In the genomic region with DNA sequence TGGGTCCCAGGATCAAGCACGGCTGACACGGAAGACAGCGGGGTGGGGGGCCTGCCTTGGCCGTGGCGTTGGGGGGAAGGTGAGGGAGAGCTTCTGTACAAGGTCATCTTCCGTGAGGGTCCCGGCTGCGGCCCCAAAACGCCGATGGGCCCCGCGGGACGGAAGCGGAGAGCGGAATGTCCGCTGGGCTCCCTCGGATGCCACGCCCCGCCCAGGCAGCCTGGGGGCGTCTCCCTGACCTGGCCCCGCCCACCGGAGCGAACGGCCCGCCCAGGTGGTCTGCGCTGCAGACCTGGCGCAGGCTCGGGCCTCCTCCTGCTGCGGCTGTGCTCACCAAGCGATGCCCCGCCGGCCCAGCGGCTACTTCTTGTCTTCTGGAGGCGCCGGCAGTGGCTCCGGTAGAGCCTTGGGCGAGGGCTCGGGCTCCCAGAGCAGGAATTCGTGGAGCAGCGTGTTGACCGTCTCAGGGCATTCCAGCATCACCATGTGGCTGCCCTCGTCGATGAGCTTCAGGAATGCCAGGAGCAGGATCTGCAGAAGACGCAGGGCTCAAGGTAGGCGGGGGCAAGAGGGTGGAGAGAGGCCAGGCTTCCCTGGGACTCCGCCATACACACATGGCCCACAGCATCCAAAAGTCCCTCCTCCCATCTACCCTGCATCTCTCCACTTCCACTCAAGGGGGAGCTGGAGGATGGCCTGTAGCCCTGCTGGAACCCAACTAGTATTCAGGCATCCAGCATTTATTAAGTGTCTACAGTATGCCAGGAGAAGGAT, we compare ENCODE assay signal across 8 cellular contexts.
DNase-seq lines count a peak whose midpoint lies in the region; ATAC-seq lines count a peak whose summit lies in the region.

No MANE protein-coding gene starts in this region.

- ATAC-seq in HG02798 (IDR thresholded peaks at IDR 0.05; ENCODE audit: poor library complexity, unreplicated experiment), result peak; percentile 73

- DNase-seq in NCI-H2107 treated with DMSO at 0.1 percent for 48 hours (lab: John Stamatoyannopoulos, UW; ENCODE audit: unreplicated experiment) (peak; percentile 15), NCI-H2107 (lab: John Stamatoyannopoulos, UW) (no peak), NOMO-1 treated with dmso at 0.1 percent for 144 hours (lab: John Stamatoyannopoulos, UW; ENCODE audit: unreplicated experiment) (peak; percentile 75), epithelial cell of prostate (ENCODE audit: low read depth, low spot score) (no peak)
- peak; percentile 84 for DNase-seq in activated CD8-positive, alpha-beta memory T cell treated with anti-CD3 and anti-CD28 coated beads, Interleukin-2, amount 50 U/mL, for 4 hours
- DNase-seq in stimulated activated CD8-positive, alpha-beta memory T cell treated with anti-CD3 and anti-CD28 coated beads, Interleukin-7, amount 100 ng/mL, for 48 hours (ENCODE audit: extremely low read depth in 1 of 2, low read depth in 1 of 2), result peak; percentile 63 to 67

- H3K9ac ChIP-seq in mucosa of rectum (ENCODE audit: low read depth in 1 of 2, low read length in 2 of 2), result peak overlapping the region; percentile 56 to 59

- H3K27me3 ChIP-seq in mucosa of rectum (ENCODE audit: control insufficient read depth in 2 of 2, insufficient read depth in 2 of 2, low read length in 2 of 2), result no peaks in the 10 kb centered on the region

- H3K9me3 ChIP-seq in mucosa of rectum (ENCODE audit: control insufficient read depth in 2 of 2, low read length in 2 of 2), result no peaks in the 10 kb centered on the region

- no peaks in the 10 kb centered on the region for H3K36me3 ChIP-seq in mucosa of rectum (ENCODE audit: control insufficient read depth in 2 of 2, insufficient read depth in 2 of 2, low read length in 2 of 2)

- peaks cover 4% of the 10 kb centered on the region in 2 donors for H3K4me1 ChIP-seq in mucosa of rectum (ENCODE audit: control insufficient read depth in 2 of 2, insufficient read depth in 2 of 2, low read length in 2 of 2)

- H3K27ac ChIP-seq in epithelial cell of prostate (peak overlapping the region; percentile 41), mucosa of rectum (ENCODE audit: low read depth in 2 of 2, low read length in 2 of 2) (peak overlapping the region; percentile 36 to 56)

- peak overlapping the region; percentile 67 to 82 for H3K4me3 ChIP-seq in mucosa of rectum (ENCODE audit: low read length in 2 of 2)

Comparison
In these comparisons a context has a peak if more than half of its experiments do, and no peak if none do; other contexts are left out.
1. DNase-seq: peak in NCI-H2107 treated with DMSO at 0.1 percent for 48 hours (single experiment), NOMO-1 treated with dmso at 0.1 percent for 144 hours (single experiment), activated CD8-positive, alpha-beta memory T cell treated with anti-CD3 and anti-CD28 coated beads, Interleukin-2, amount 50 U/mL, for 4 hours (single experiment) and stimulated activated CD8-positive, alpha-beta memory T cell treated with anti-CD3 and anti-CD28 coated beads, Interleukin-7, amount 100 ng/mL, for 48 hours (2 of 2); none in NCI-H2107 (single experiment) and epithelial cell of prostate (single experiment).